ENCODE assay signal across 2 cellular contexts in genomic region chr7:29977926-29978652, GRCh38.
TF ChIP-seq lines count a peak whose summit lies in the region.

No MANE protein-coding gene starts in this region.

TF ChIP-seq in IMR-90, 13 proteins besides CTCF, POLR2A, EP300 and RAD21:
- TF ChIP-seq NFE2L2 (IDR thresholded peaks at IDR 0.05; ENCODE audit: low read depth, low read length) (no peak), RCOR1 (IDR thresholded peaks at IDR 0.05; ENCODE audit: insufficient replicate concordance, low read length) (no peak), RFX5 (IDR thresholded peaks at IDR 0.05; ENCODE audit: low read depth, low read length) (no peak), CEBPB (IDR thresholded peaks at IDR 0.05; ENCODE audit: low read depth, low read length) (no peak), MAFK (IDR thresholded peaks at IDR 0.05; ENCODE audit: low read depth, low read length) (no peak), MXI1 (IDR thresholded peaks at IDR 0.05; ENCODE audit: borderline replicate concordance, low read depth, low read length) (no peak), MAZ (IDR thresholded peaks at IDR 0.05; ENCODE audit: borderline replicate concordance, low read depth, low read length) (no peak), USF2 (IDR thresholded peaks at IDR 0.05; ENCODE audit: low read depth, low read length) (no peak), FOS (IDR thresholded peaks at IDR 0.05; ENCODE audit: low read depth, low read length) (no peak), CHD1 (IDR thresholded peaks at IDR 0.05; ENCODE audit: low read depth, low read length) (no peak), ELK1 (IDR thresholded peaks at IDR 0.05; ENCODE audit: borderline replicate concordance, low read depth, low read length) (no peak), SMC3 (IDR thresholded peaks at IDR 0.05; ENCODE audit: low read depth, low read length) (no peak), BHLHE40 (IDR thresholded peaks at IDR 0.05; ENCODE audit: low read depth, low read length) (no peak)
TF ChIP-seq in IMR-90: peak in this region for 0.

TF ChIP-seq in GM12878, 131 proteins besides CTCF, POLR2A, EP300 and RAD21:
- TF ChIP-seq ZBTB4 (CRISPR knock-in tag; IDR thresholded peaks at IDR 0.05) (no peak), SUZ12 (IDR thresholded peaks at IDR 0.05; ENCODE audit: unreplicated experiment) (no peak), SRF (IDR thresholded peaks at IDR 0.05; ENCODE audit: low read depth in 2 of 2, low read length in 2 of 2) (no peak), PBX3 (IDR thresholded peaks at IDR 0.05; ENCODE audit: insufficient replicate concordance, low read depth, low read length) (no peak), EZH2 (IDR thresholded peaks at IDR 0.05; ENCODE audit: borderline replicate concordance, control insufficient read depth, low read depth, low read length) (no peak), WRNIP1 (IDR thresholded peaks at IDR 0.05; ENCODE audit: borderline replicate concordance, low read depth, low read length) (no peak), ZNF384 (IDR thresholded peaks at IDR 0.05; ENCODE audit: borderline replicate concordance, low read depth, low read length) (no peak), SIN3A (IDR thresholded peaks at IDR 0.05; ENCODE audit: low read depth, low read length) (no peak), TAF1 (IDR thresholded peaks at IDR 0.05; ENCODE audit: borderline replicate concordance, low read depth, low read length) (no peak), SKIL (IDR thresholded peaks at IDR 0.05; ENCODE audit: low read depth, poor library complexity, severe bottlenecking) (no peak), NR2F1 (conservative IDR thresholded peaks at IDR 0.05) (no peak), RB1 (IDR thresholded peaks at IDR 0.05; ENCODE audit: borderline replicate concordance) (no peak)
